ENCODE assay signal across 1 cellular context in genomic region chrX:97898798-97899197, GRCh38.
TF ChIP-seq lines count a peak whose summit lies in the region.

No MANE protein-coding gene starts in this region.

TF ChIP-seq in GM23338, 12 proteins besides CTCF, POLR2A, EP300 and RAD21 (continued from another document):
- TF ChIP-seq ZNF462 (CRISPR knock-in tag; IDR thresholded peaks at IDR 0.05) = no peak
- no peak for TF ChIP-seq ZNF331 (CRISPR knock-in tag; IDR thresholded peaks at IDR 0.05; ENCODE audit: low read depth)
